ENCODE assay signal across 22 cellular contexts in genomic region chr2:61451178-61451577, GRCh38. TPM values are rescaled to one million over a fixed set of nuclear protein-coding genes. Genes with fewer than 3 reads are reported as not detected.
DNase-seq lines count a peak whose midpoint lies in the region; ATAC-seq and TF ChIP-seq lines count a peak whose summit lies in the region.
"Had no signal": no experiment of that assay in that cellular context is flagged by ENCODE, and none has a peak within 500 bp of the region (broad histone marks: within the 10 kb centered on the region; RNA-seq: fewer than 3 reads in every experiment).

No MANE protein-coding gene starts in this region.

- no peaks in the 10 kb centered on the region for H3K27me3 Mint-ChIP-seq in activated naive CD8-positive, alpha-beta T cell
- H3K27me3 Mint-ChIP-seq in activated naive CD8-positive, alpha-beta T cell treated with anti-CD3 and anti-CD28 coated beads for 36 hours, result no peaks in the 10 kb centered on the region
- H3K27me3 Mint-ChIP-seq in CD14-positive monocyte (ENCODE audit: low read depth in 3 of 3), result no peaks in the 10 kb centered on the region
- no peaks in the 10 kb centered on the region for H3K27me3 Mint-ChIP-seq in T-cell

- POLR2A ChIA-PET in T-cell (lab: Charles Lee), result no interaction called here

- peak overlapping the region; percentile 23 for H3K4me3 ChIP-seq in SU-DHL-6 (ENCODE audit: insufficient read depth, low read length, poor library complexity, severe bottlenecking)
- H3K4me3 ChIP-seq: A549, GM12878, GM23338 had no signal

- no peaks in the 10 kb centered on the region; the same call in 1 of the 2 replicates for H4K20me1 ChIP-seq in SU-DHL-6 (ENCODE audit: low read depth, low read length)

- H3K36me3 Mint-ChIP-seq in activated naive CD8-positive, alpha-beta T cell, result peaks cover 3% of the 10 kb centered on the region
- H3K36me3 Mint-ChIP-seq in activated naive CD8-positive, alpha-beta T cell treated with anti-CD3 and anti-CD28 coated beads for 36 hours, result peaks cover 31% of the 10 kb centered on the region
- H3K36me3 Mint-ChIP-seq in CD14-positive monocyte (peaks cover 4 to 21% of the 10 kb centered on the region in 2 donors), T-cell (peaks cover 26% of the 10 kb centered on the region)

- no peaks in the 10 kb centered on the region for H3K36me3 ChIP-seq in SU-DHL-6 (ENCODE audit: low read length)
- H3K36me3 ChIP-seq: BE2C had no signal

- H3K27me3 ChIP-seq in SU-DHL-6 (ENCODE audit: low read length), result no peaks in the 10 kb centered on the region
- H3K27me3 ChIP-seq: BE2C; BLaER1 treated with 17β-estradiol and CSF1 and Interleukin-3, amounts not matched to agents 10 nM and 100 nM had no signal

- no peak overlapping the region for H3K4me3 Mint-ChIP-seq in activated naive CD8-positive, alpha-beta T cell
- no peak overlapping the region for H3K4me3 Mint-ChIP-seq in activated naive CD8-positive, alpha-beta T cell treated with anti-CD3 and anti-CD28 coated beads for 36 hours
- no peak overlapping the region for H3K4me3 Mint-ChIP-seq in CD14-positive monocyte
- H3K4me3 Mint-ChIP-seq in T-cell, result no peak overlapping the region
- H3K4me3 Mint-ChIP-seq: CD8-positive, alpha-beta T cell; GM23338; H9 had no signal

- H3K27ac Mint-ChIP-seq in activated naive CD8-positive, alpha-beta T cell, result peak overlapping the region; percentile 66
- no peak overlapping the region for H3K27ac Mint-ChIP-seq in activated naive CD8-positive, alpha-beta T cell treated with anti-CD3 and anti-CD28 coated beads for 36 hours
- H3K27ac Mint-ChIP-seq in CD14-positive monocyte (peak overlapping the region in 4 of 7 donors; percentile 15 to 71 (median 46)), T-cell (no peak overlapping the region)
- H3K27ac Mint-ChIP-seq: CD8-positive, alpha-beta T cell; GM23338; H9 had no signal

- no peaks in the 10 kb centered on the region for H3K9me3 ChIP-seq in SU-DHL-6 (ENCODE audit: insufficient read depth, low read length)
- H3K9me3 ChIP-seq: BE2C had no signal

- H3K9me3 Mint-ChIP-seq in activated naive CD8-positive, alpha-beta T cell (ENCODE audit: low read depth), result no peaks in the 10 kb centered on the region
- peaks cover 2% of the 10 kb centered on the region for H3K9me3 Mint-ChIP-seq in activated naive CD8-positive, alpha-beta T cell treated with anti-CD3 and anti-CD28 coated beads for 36 hours
- H3K9me3 Mint-ChIP-seq in CD14-positive monocyte (peaks cover 0 to 3% (median 0%) of the 10 kb centered on the region in 7 donors), T-cell (no peaks in the 10 kb centered on the region)
- H3K9me3 Mint-ChIP-seq: CD8-positive, alpha-beta T cell; GM23338 had no signal

- H3K79me2 ChIP-seq in SU-DHL-6 (ENCODE audit: insufficient read depth, low read length), result peaks cover 100% of the 10 kb centered on the region

- peaks cover 82% of the 10 kb centered on the region for H3F3A ChIP-seq in SU-DHL-6 (ENCODE audit: insufficient read depth)

- H3K27ac ChIP-seq in SU-DHL-6 (ENCODE audit: low read depth, low read length), result peak overlapping the region; percentile 97
- H3K27ac ChIP-seq: A549; BLaER1 treated with 17β-estradiol and CSF1 and Interleukin-3, amounts not matched to agents 10 nM and 100 nM had no signal

- H2AFZ ChIP-seq in SU-DHL-6 (ENCODE audit: low read depth, low read length, severe bottlenecking), result no peak overlapping the region
- H2AFZ ChIP-seq: GM23338 had no signal

- TF ChIP-seq CTCF in CD14-positive monocyte (IDR thresholded peaks at IDR 0.05) (no peak), SU-DHL-6 (IDR thresholded peaks at IDR 0.05; ENCODE audit: insufficient read depth, low read length, poor library complexity, severe bottlenecking) (no peak)

- peak overlapping the region; percentile 57 for H3K4me2 ChIP-seq in SU-DHL-6 (ENCODE audit: low read depth, low read length, poor library complexity, severe bottlenecking)
- H3K4me2 ChIP-seq: A549; BLaER1 treated with 17β-estradiol and CSF1 and Interleukin-3, amounts not matched to agents 10 nM and 100 nM; GM23338 had no signal

- H3K9me2 ChIP-seq in SU-DHL-6 (replicated peaks; ENCODE audit: insufficient read depth, low read length), result no peaks in the 10 kb centered on the region

- DNase-seq in activated naive CD8-positive, alpha-beta T cell treated with anti-CD3 and anti-CD28 coated beads for 36 hours, result no peak
- DNase-seq in CD14-positive monocyte (ENCODE audit: low spot score) (no peak), mesenteric fat pad (ENCODE audit: low spot score) (peak; percentile 47), GM03348 (ENCODE audit: low spot score) (no peak), COR-L47 (lab: John Stamatoyannopoulos, UW) (no peak), T-cell (no peak)
- DNase-seq: 8988T; ACHN; AML-193; BE2C; Calu3; CD8-positive, alpha-beta T cell; DMS53; DMS79 treated with DMSO at 0.1 percent for 48 hours; H9 had no signal

- intact Hi-C loops in CD14-positive monocyte (cut with micrococcal nuclease), result no loop called here

- ATAC-seq in T-cell (replicated peaks in 1 of 4), result no peak
- ATAC-seq: A549; CD8-positive, alpha-beta T cell; GM12878; GM23338; HCT116 had no signal

- no peak overlapping the region; the same call in 1 of the 2 replicates for H3K9ac ChIP-seq in SU-DHL-6 (ENCODE audit: low read length)
- H3K9ac ChIP-seq: BLaER1 treated with 17β-estradiol and CSF1 and Interleukin-3, amounts not matched to agents 10 nM and 100 nM had no signal

- H3K4me1 Mint-ChIP-seq in activated naive CD8-positive, alpha-beta T cell (ENCODE audit: low read depth), result peaks cover 55% of the 10 kb centered on the region
- H3K4me1 Mint-ChIP-seq in activated naive CD8-positive, alpha-beta T cell treated with anti-CD3 and anti-CD28 coated beads for 36 hours, result peaks cover 34% of the 10 kb centered on the region
- H3K4me1 Mint-ChIP-seq in CD14-positive monocyte, result peaks cover 2% of the 10 kb centered on the region
- H3K4me1 Mint-ChIP-seq in T-cell, result peaks cover 59 to 71% (median 63%) of the 10 kb centered on the region in 3 donors
- H3K4me1 Mint-ChIP-seq: GM23338 had no signal

- CTCF ChIA-PET in T-cell (lab: Charles Lee), result interaction anchor here in 1 of 2 donors (0.6 to 1.7 kb wide), 2 partner anchors 25 to 27 kb away, joined by 3 to 7 read pairs; no protein-coding TSS in a partner anchor

RNA-seq across cellular contexts. Expression of gene USP34, which starts 19.7 kb away (rescaled TPM):
- total RNA-seq in activated naive CD8-positive, alpha-beta T cell treated with anti-CD3 and anti-CD28 coated beads for 36 hours, result 10 to 100 TPM; 59.4 to 64.2 TPM
- 1 to 10 TPM; 2.8 to 5.9 TPM for polyA plus RNA-seq in CD14-positive monocyte
- total RNA-seq in mesenteric fat pad, result 96.9 TPM
- 100 to 1,000 TPM; 118 to 193 (median 132) TPM for total RNA-seq in T-cell

Comparison
In these comparisons a context has a peak if more than half of its experiments do, and no peak if none do; other contexts are left out.
1. H3K27ac Mint-ChIP-seq: peak in activated naive CD8-positive, alpha-beta T cell (single experiment) and CD14-positive monocyte (4 of 7); none in activated naive CD8-positive, alpha-beta T cell treated with anti-CD3 and anti-CD28 coated beads for 36 hours (single experiment) and T-cell (0 of 2).